In genomic region chr9:129312251-129312650, GRCh38 we compare ENCODE assay signal across 28 cellular contexts.
DNase-seq lines count a peak whose midpoint lies in the region; ATAC-seq, FAIRE-seq and TF ChIP-seq lines count a peak whose summit lies in the region.
"Had no signal": no experiment of that assay in that cellular context is flagged by ENCODE, and none has a peak within 500 bp of the region (broad histone marks: within the 10 kb centered on the region; RNA-seq: fewer than 3 reads in every experiment).

No MANE protein-coding gene starts in this region.

- no peaks in the 10 kb centered on the region for H3K9me3 Mint-ChIP-seq in activated CD4-positive, alpha-beta memory T cell treated with anti-CD3 and anti-CD28 coated beads for 36 hours
- H3K9me3 Mint-ChIP-seq in activated CD4-positive, alpha-beta memory T cell treated with anti-CD3 and anti-CD28 coated beads, Interleukin-2, amount 10 ng/mL, durations not matched to agents 7 days and 5 days = no peaks in the 10 kb centered on the region
- H3K9me3 Mint-ChIP-seq: CD4-positive, alpha-beta T cell; HFFc6 had no signal

- H3K4me1 ChIP-seq in HepG2 (ENCODE audit: insufficient read depth, low read length) (peaks cover 47% of the 10 kb centered on the region), PC-3 (ENCODE audit: insufficient read depth, low read length) (no peaks in the 10 kb centered on the region), OCI-LY7 (ENCODE audit: insufficient read depth, low read length, poor library complexity, severe bottlenecking) (no peaks in the 10 kb centered on the region)

- no TSS peak for BruUV-seq in HepG2 (replicated peaks; lab: Mats Ljungman, UMichigan)
- no TSS peak for BruUV-seq in PC-3 (replicated peaks; lab: Mats Ljungman, UMichigan)
- BruUV-seq in OCI-LY7 (replicated peaks; lab: Mats Ljungman, UMichigan) = no TSS peak

- H3K27me3 Mint-ChIP-seq in activated CD4-positive, alpha-beta memory T cell treated with anti-CD3 and anti-CD28 coated beads for 36 hours = no peaks in the 10 kb centered on the region
- H3K27me3 Mint-ChIP-seq in activated CD4-positive, alpha-beta memory T cell treated with anti-CD3 and anti-CD28 coated beads, Interleukin-2, amount 10 ng/mL, durations not matched to agents 7 days and 5 days = peaks cover 4% of the 10 kb centered on the region
- H3K27me3 Mint-ChIP-seq: CD4-positive, alpha-beta T cell had no signal

- no peaks in the 10 kb centered on the region for H3K36me3 ChIP-seq in HepG2 (replicated peaks in 1 of 2; ENCODE audit: control insufficient read depth in 1 of 2, insufficient read depth in 2 of 2, low read length in 2 of 2)
- no peaks in the 10 kb centered on the region for H3K36me3 ChIP-seq in PC-3 (ENCODE audit: low read depth, low read length)
- no peaks in the 10 kb centered on the region for H3K36me3 ChIP-seq in OCI-LY7 (ENCODE audit: insufficient read depth, low read length)
- H3K36me3 ChIP-seq: esophagus squamous epithelium, thyroid gland had no signal

- H2AFZ ChIP-seq in HepG2 (ENCODE audit: low read length) (no peak overlapping the region), PC-3 (ENCODE audit: low read length) (no peak overlapping the region), OCI-LY7 (ENCODE audit: low read length) (no peak overlapping the region)

- 57% methylated on average over 8 of the region's 13 CpGs for WGBS in HepG2 (ENCODE audit: low lambda C conversion rate)

- H3K4me3 Mint-ChIP-seq in activated CD4-positive, alpha-beta memory T cell treated with anti-CD3 and anti-CD28 coated beads for 36 hours = no peak overlapping the region
- H3K4me3 Mint-ChIP-seq in activated CD4-positive, alpha-beta memory T cell treated with anti-CD3 and anti-CD28 coated beads, Interleukin-2, amount 10 ng/mL, durations not matched to agents 7 days and 5 days = no peak overlapping the region
- H3K4me3 Mint-ChIP-seq: CD4-positive, alpha-beta T cell; HFFc6; T-helper 17 cell had no signal

- H3K4me2 ChIP-seq in HepG2 (ENCODE audit: low read depth, low read length) = no peak overlapping the region
- H3K4me2 ChIP-seq in PC-3 (ENCODE audit: low read length) = no peak overlapping the region
- no peak overlapping the region for H3K4me2 ChIP-seq in OCI-LY7 (ENCODE audit: low read length)
- H3K4me2 ChIP-seq: SK-N-SH had no signal

- TF ChIP-seq CTCF in HepG2 (CRISPR knock-in tag; IDR thresholded peaks at IDR 0.05) (no peak), PC-3 (conservative IDR thresholded peaks at IDR 0.05; ENCODE audit: low read depth, low read length) (no peak), OCI-LY7 (conservative IDR thresholded peaks at IDR 0.05; ENCODE audit: low read length) (no peak)

- CTCF ChIA-PET in activated CD4-positive, alpha-beta memory T cell treated with anti-CD3 and anti-CD28 coated beads for 36 hours (lab: Charles Lee) = no interaction called here
- CTCF ChIA-PET in activated CD4-positive, alpha-beta memory T cell treated with anti-CD3 and anti-CD28 coated beads, Interleukin-2, amount 10 ng/mL, durations not matched to agents 7 days and 5 days (lab: Charles Lee) = no interaction called here
- CTCF ChIA-PET in HepG2 (lab: Yijun Ruan, JAX; ENCODE audit: low intra/inter-chr PET ratio, low total read pairs) = no interaction called here
- CTCF ChIA-PET in PC-3 (lab: Charles Lee) = no interaction called here
- CTCF ChIA-PET in OCI-LY7 (lab: Charles Lee; ENCODE audit: unreplicated experiment) = no interaction called here

- no peak for FAIRE-seq in HepG2 (lab: Jason Lieb, UNC)
- no peak for FAIRE-seq in GM12891 (lab: Jason Lieb, UNC)
- FAIRE-seq: bronchial epithelial cell had no signal

- no peaks in the 10 kb centered on the region for H3K36me3 Mint-ChIP-seq in activated CD4-positive, alpha-beta memory T cell treated with anti-CD3 and anti-CD28 coated beads for 36 hours
- H3K36me3 Mint-ChIP-seq in activated CD4-positive, alpha-beta memory T cell treated with anti-CD3 and anti-CD28 coated beads, Interleukin-2, amount 10 ng/mL, durations not matched to agents 7 days and 5 days (ENCODE audit: low read depth) = no peaks in the 10 kb centered on the region

- no peak for TF ChIP-seq RAD21 in HepG2 (CRISPR knock-in tag; IDR thresholded peaks at IDR 0.05)

- TF ChIP-seq EP300 in HepG2 (IDR thresholded peaks at IDR 0.05; ENCODE audit: low read depth in 2 of 2, low read length in 2 of 2) (no peak), HepG2 (CRISPR knock-in tag; IDR thresholded peaks at IDR 0.05; ENCODE audit: borderline replicate concordance) (no peak)

- no peaks in the 10 kb centered on the region for H3K79me2 ChIP-seq in HepG2 (ENCODE audit: insufficient read depth, low read length)
- no peaks in the 10 kb centered on the region for H3K79me2 ChIP-seq in PC-3 (ENCODE audit: low read length)
- H3K79me2 ChIP-seq in OCI-LY7 (ENCODE audit: insufficient read depth, low read depth, low read length) = no peaks in the 10 kb centered on the region

- H4K20me1 ChIP-seq in HepG2 (ENCODE audit: insufficient read depth, low read length) (no peaks in the 10 kb centered on the region), PC-3 (ENCODE audit: low read length) (no peaks in the 10 kb centered on the region), OCI-LY7 (ENCODE audit: insufficient read depth, low read length) (no peaks in the 10 kb centered on the region)

- intact Hi-C loops in activated CD4-positive, alpha-beta memory T cell treated with anti-CD3 and anti-CD28 coated beads for 36 hours (cut with micrococcal nuclease) = no loop called here
- intact Hi-C loops in HepG2 (cut with micrococcal nuclease; ENCODE audit: unreplicated experiment) (no loop called here), sciatic nerve (cut with DNase I) (loop anchor here (10.0 kb wide), 1 partner anchor 117 kb away; no protein-coding TSS in a partner anchor), PC-3 (cut with micrococcal nuclease) (no loop called here), OCI-LY7 (cut with micrococcal nuclease; ENCODE audit: unreplicated experiment) (no loop called here)

- TF ChIP-seq POLR2A in HepG2 (IDR thresholded peaks at IDR 0.05; ENCODE audit: insufficient read depth in 1 of 2, low read depth in 2 of 2, low read length in 2 of 2) (no peak), GM12891 (IDR thresholded peaks at IDR 0.05; ENCODE audit: low read depth, low read length) (no peak)

- in situ Hi-C loops in HepG2 (cut with HindIII; ENCODE audit: extremely low pct_ligation_motif_present, low pct_unique_long_range_greater_than_20kb) = no loop called here

- DNase-seq in activated CD4-positive, alpha-beta memory T cell treated with anti-CD3 and anti-CD28 coated beads for 36 hours = peak; percentile 6
- no peak for DNase-seq in activated CD4-positive, alpha-beta memory T cell treated with anti-CD3 and anti-CD28 coated beads, Interleukin-2, amount 10 ng/mL, durations not matched to agents 7 days and 5 days
- DNase-seq in D341Med (ENCODE audit: low spot score) (peak; percentile 18), HepG2 (ENCODE audit: low spot score) (no peak), sciatic nerve (ENCODE audit: low spot score) (peak; percentile 36), PC-3 (no peak), GM12891 (ENCODE audit: insufficient read length, low spot score) (no peak), OCI-LY7 (ENCODE audit: low spot score) (no peak)
- DNase-seq: 8988T; activated CD4-positive, alpha-beta T cell treated with anti-CD3 and anti-CD28 coated beads for 48 hours; CD4-positive, alpha-beta T cell; esophagus squamous epithelium; HFFc6; hypothalamus; NCI-H1105; NCI-H2029 treated with DMSO at 0.1 percent for 48 hours; NCI-H226; NCI-H748 treated with DMSO at 0.1 percent for 48 hours; nucleus accumbens; retina; SK-N-SH; stimulated activated CD4-positive, alpha-beta T cell treated with anti-CD3 and anti-CD28 coated beads, Interleukin-4, amount 100 ng/mL, for 4 hours; stimulated activated naive CD8-positive, alpha-beta T cell treated with anti-CD3 and anti-CD28 coated beads, Interleukin-15, Interleukin-2, amounts not matched to agents 100 U/mL and 50 U/mL, for 24 hours; T-helper 17 cell; thyroid gland had no signal

- H3K4me3 ChIP-seq in HepG2 (replicated peaks in 1 of 3; ENCODE audit: insufficient read depth in 1 of 3, low read depth in 2 of 3, low read length in 3 of 3) (no peak overlapping the region), PC-3 (ENCODE audit: low read length) (no peak overlapping the region), OCI-LY7 (ENCODE audit: low read depth, low read length, poor library complexity, severe bottlenecking) (no peak overlapping the region)
- H3K4me3 ChIP-seq: esophagus squamous epithelium, lung, thyroid gland had no signal

- no peak overlapping the region for H3K27ac ChIP-seq in HepG2 (ENCODE audit: extremely low read length, insufficient read depth, low read length)
- H3K27ac ChIP-seq in PC-3 (ENCODE audit: low read length) = no peak overlapping the region
- no peak overlapping the region for H3K27ac ChIP-seq in OCI-LY7 (ENCODE audit: low read depth, low read length, poor library complexity, severe bottlenecking)
- H3K27ac ChIP-seq: esophagus squamous epithelium, RWPE1, thyroid gland had no signal

- H3K4me1 Mint-ChIP-seq in activated CD4-positive, alpha-beta memory T cell treated with anti-CD3 and anti-CD28 coated beads for 36 hours (ENCODE audit: low read depth) = peaks cover 3% of the 10 kb centered on the region
- no peaks in the 10 kb centered on the region for H3K4me1 Mint-ChIP-seq in activated CD4-positive, alpha-beta memory T cell treated with anti-CD3 and anti-CD28 coated beads, Interleukin-2, amount 10 ng/mL, durations not matched to agents 7 days and 5 days

- H3K9me2 ChIP-seq in PC-3 (replicated peaks; ENCODE audit: low read length) (no peaks in the 10 kb centered on the region), OCI-LY7 (ENCODE audit: insufficient read depth, low read length) (no peaks in the 10 kb centered on the region)
- H3K9me2 ChIP-seq: SK-N-SH had no signal

- no peaks in the 10 kb centered on the region for H3K9me3 ChIP-seq in HepG2 (ENCODE audit: low read length)
- no peaks in the 10 kb centered on the region for H3K9me3 ChIP-seq in PC-3 (ENCODE audit: low read length)
- H3K9me3 ChIP-seq in OCI-LY7 (ENCODE audit: low read length) = no peaks in the 10 kb centered on the region
- H3K9me3 ChIP-seq: esophagus squamous epithelium, SK-N-SH, thyroid gland had no signal

- H3F3A ChIP-seq in PC-3 (ENCODE audit: low read length, unreplicated experiment) = no peaks in the 10 kb centered on the region

- ATAC-seq in HepG2 (no peak), sciatic nerve (no peak), PC-3 (no peak)
- ATAC-seq: stimulated activated naive CD8-positive, alpha-beta T cell treated with anti-CD3 and anti-CD28 coated beads, Interleukin-15, Interleukin-2, amounts not matched to agents 100 U/mL and 50 U/mL, for 24 hours; T-helper 17 cell had no signal

- H3K9ac ChIP-seq in HepG2 (ENCODE audit: insufficient read depth, low read depth, low read length) (no peak overlapping the region), PC-3 (ENCODE audit: low read length) (no peak overlapping the region)
- H3K9ac ChIP-seq: SK-N-SH had no signal

- H3K27ac Mint-ChIP-seq in activated CD4-positive, alpha-beta memory T cell treated with anti-CD3 and anti-CD28 coated beads for 36 hours = no peak overlapping the region
- no peak overlapping the region for H3K27ac Mint-ChIP-seq in activated CD4-positive, alpha-beta memory T cell treated with anti-CD3 and anti-CD28 coated beads, Interleukin-2, amount 10 ng/mL, durations not matched to agents 7 days and 5 days
- H3K27ac Mint-ChIP-seq: CD4-positive, alpha-beta T cell; HFFc6; T-helper 17 cell had no signal

- POLR2A ChIA-PET in activated CD4-positive, alpha-beta memory T cell treated with anti-CD3 and anti-CD28 coated beads for 36 hours (lab: Charles Lee) = no interaction called here
- POLR2A ChIA-PET in activated CD4-positive, alpha-beta memory T cell treated with anti-CD3 and anti-CD28 coated beads, Interleukin-2, amount 10 ng/mL, durations not matched to agents 7 days and 5 days (lab: Charles Lee) = no interaction called here
- POLR2A ChIA-PET in HepG2 (lab: Yijun Ruan, JAX) = no interaction called here
- POLR2A ChIA-PET in PC-3 (lab: Charles Lee; ENCODE audit: unreplicated experiment) = no interaction called here
- POLR2A ChIA-PET in OCI-LY7 (lab: Charles Lee) = no interaction called here

- peaks cover 0 to 23% of the 10 kb centered on the region in 2 experiments; a peak in 3 of 5 replicates for H3K27me3 ChIP-seq in HepG2 (ENCODE audit: control insufficient read depth in 1 of 2, insufficient read depth in 2 of 2, low read length in 2 of 2)
- no peaks in the 10 kb centered on the region for H3K27me3 ChIP-seq in PC-3 (ENCODE audit: low read length)
- H3K27me3 ChIP-seq: esophagus squamous epithelium, thyroid gland had no signal

Comparison
In these comparisons a context has a peak if more than half of its experiments do, and no peak if none do; other contexts are left out.
1. DNase-seq: peak in activated CD4-positive, alpha-beta memory T cell treated with anti-CD3 and anti-CD28 coated beads for 36 hours (single experiment), D341Med (single experiment) and sciatic nerve (single experiment); none in activated CD4-positive, alpha-beta memory T cell treated with anti-CD3 and anti-CD28 coated beads, Interleukin-2, amount 10 ng/mL, durations not matched to agents 7 days and 5 days (single experiment), HepG2 (single experiment), PC-3 (single experiment), GM12891 (single experiment) and OCI-LY7 (single experiment).